ENCODE assay signal across 14 cellular contexts in genomic region chr11:63941901-63942300, GRCh38. TPM values are rescaled to one million over a fixed set of nuclear protein-coding genes. Genes with fewer than 3 reads are reported as not detected.
"Had no signal": no experiment of that assay in that cellular context is flagged by ENCODE, and none has a peak within 500 bp of the region (broad histone marks: within the 10 kb centered on the region; RNA-seq: fewer than 3 reads in every experiment).

No MANE protein-coding gene starts in this region.

- H3K4me3 Mint-ChIP-seq: natural killer cell treated with Interleukin-12 subunit alpha and Interleukin-12 subunit beta and Interleukin-15 and Interleukin-18, amount 100 ng/mL, for 72 hours had no signal

- ATAC-seq: left ventricle myocardium superior; natural killer cell treated with Interleukin-12 subunit alpha and Interleukin-12 subunit beta and Interleukin-15 and Interleukin-18, amount 100 ng/mL, for 72 hours; psoas muscle; right lobe of liver had no signal

- H3K36me3 ChIP-seq: right lobe of liver had no signal

- H3K4me3 ChIP-seq: psoas muscle, right lobe of liver, stomach, testis had no signal

- H3K36me3 Mint-ChIP-seq: natural killer cell treated with Interleukin-12 subunit alpha and Interleukin-12 subunit beta and Interleukin-15 and Interleukin-18, amount 100 ng/mL, for 72 hours had no signal

- H3K27ac ChIP-seq: psoas muscle, right lobe of liver, stomach, testis had no signal

- H3K9me3 ChIP-seq: psoas muscle, right lobe of liver, stomach, testis had no signal

- H3K27me3 ChIP-seq: right lobe of liver, stomach, testis had no signal

- H3K27me3 Mint-ChIP-seq: natural killer cell treated with Interleukin-12 subunit alpha and Interleukin-12 subunit beta and Interleukin-15 and Interleukin-18, amount 100 ng/mL, for 72 hours had no signal

- DNase-seq: activated CD4-positive, alpha-beta T cell treated with anti-CD3 and anti-CD28 coated beads for 1 hour; activated CD4-positive, alpha-beta T cell treated with anti-CD3 and anti-CD28 coated beads, Interleukin-2, amount 50 U/mL, for 48 hours; activated naive CD4-positive, alpha-beta T cell treated with anti-CD3 and anti-CD28 coated beads, Interleukin-2, amount 50 U/mL, for 16 hours; activated T-cell treated with anti-CD3 and anti-CD28 coated beads, Interleukin-2, amount 50 U/mL, for 1 hour; effector CD4-positive, alpha-beta T cell; foreskin fibroblast; left ventricle myocardium superior; mesenchymal stem cell; psoas muscle; right lobe of liver; stomach; T-helper 9 cell; testis had no signal

- H3K9me3 Mint-ChIP-seq: natural killer cell treated with Interleukin-12 subunit alpha and Interleukin-12 subunit beta and Interleukin-15 and Interleukin-18, amount 100 ng/mL, for 72 hours had no signal

RNA-seq across cellular contexts. Expression of gene RCOR2, which starts 24.9 kb away (rescaled TPM):
- total RNA-seq: natural killer cell treated with Interleukin-12 subunit alpha and Interleukin-12 subunit beta and Interleukin-15 and Interleukin-18, amount 100 ng/mL, for 72 hours had no signal
